ENCODE assay signal across 8 cellular contexts in genomic region chr21:36990508-36991205, GRCh38. TPM values are rescaled to one million over a fixed set of nuclear protein-coding genes. Genes with fewer than 3 reads are reported as not detected.
A peak's percentile ranks its signal among the peaks of the same experiment; 100 is the strongest.
DNase-seq lines count a peak whose midpoint lies in the region; ATAC-seq and TF ChIP-seq lines count a peak whose summit lies in the region.

No MANE protein-coding gene starts in this region.

- H3K36me3 ChIP-seq in GM23248 (ENCODE audit: low read depth) (no peaks in the 10 kb centered on the region), RWPE2 (ENCODE audit: low read depth) (no peaks in the 10 kb centered on the region), fibroblast of lung (ENCODE audit: control insufficient read depth, insufficient read depth, low read length) (no peaks in the 10 kb centered on the region), sigmoid colon (no peaks in the 10 kb centered on the region)

- H3K4me3 ChIP-seq in GM23248 (peak overlapping the region; percentile 68), RWPE2 (ENCODE audit: severe bottlenecking) (peak overlapping the region; percentile 51), fibroblast of lung (replicated peaks in 1 of 4; ENCODE audit: control extremely low read depth in 1 of 4, insufficient read depth in 1 of 4, low read depth in 3 of 4, low read length in 4 of 4) (peak overlapping the region; percentile 32 to 67 (median 41)), sigmoid colon (peak overlapping the region; percentile 53 to 60 (median 58))

- ATAC-seq in RWPE2 (ENCODE audit: low read depth) (no peak), HG03097 (IDR thresholded peaks at IDR 0.05; ENCODE audit: low FRiP score, unreplicated experiment) (no peak)

- H3K4me2 ChIP-seq in GM23248 (ENCODE audit: unreplicated experiment) (no peak overlapping the region), fibroblast of lung (ENCODE audit: extremely low read depth, insufficient read depth, low read length) (peak overlapping the region; percentile 69)

- TF ChIP-seq CTCF in RWPE2 (IDR thresholded peaks at IDR 0.05; ENCODE audit: poor library complexity, severe bottlenecking) = no peak
- no peak for TF ChIP-seq CTCF in fibroblast of lung (conservative IDR thresholded peaks at IDR 0.05 in 1 of 2, IDR thresholded peaks at IDR 0.05 in 1 of 2; ENCODE audit: low read depth in 1 of 2, low read length in 2 of 2)
- TF ChIP-seq CTCF in sigmoid colon (IDR thresholded peaks at IDR 0.05) = no peak

- DNase-seq in GM23248 = no peak
- DNase-seq in RWPE2 (ENCODE audit: low spot score) = no peak
- DNase-seq in fibroblast of lung (ENCODE audit: low read depth in 2 of 2) = no peak
- DNase-seq in sigmoid colon = no peak
- DNase-seq in RKO (ENCODE audit: low spot score) = no peak
- no peak for DNase-seq in AG20443 (ENCODE audit: low spot score)
- no peak for DNase-seq in GM19238 (ENCODE audit: insufficient read length, low spot score)

- H3K27ac ChIP-seq in GM23248 (no peak overlapping the region), RWPE2 (ENCODE audit: poor library complexity, severe bottlenecking) (peak overlapping the region; percentile 63), fibroblast of lung (ENCODE audit: insufficient read depth, low read length) (peak overlapping the region; percentile 63), sigmoid colon (peak overlapping the region; percentile 86 to 92 (median 88))

- peak overlapping the region; percentile 79 for H3K9ac ChIP-seq in GM23248
- no peak overlapping the region for H3K9ac ChIP-seq in fibroblast of lung (ENCODE audit: insufficient read depth, low read length)

- H4K20me1 ChIP-seq in GM23248 (ENCODE audit: insufficient read depth) (no peaks in the 10 kb centered on the region), fibroblast of lung (ENCODE audit: control insufficient read depth, extremely low read depth, insufficient read depth, low read length) (no peaks in the 10 kb centered on the region)

- no peak for TF ChIP-seq EP300 in sigmoid colon (IDR thresholded peaks at IDR 0.05)

- intact Hi-C loops in sigmoid colon (cut with DNase I) = loop anchor here (1.0 to 5.0 kb wide), 3 partner anchors 24 to 82 kb away; partner anchors contain the start of genes HLCS, PIGP and TTC3

- peaks cover 20% of the 10 kb centered on the region for H3F3A ChIP-seq in GM23248 (ENCODE audit: insufficient read depth)

- TF ChIP-seq POLR2A in sigmoid colon (IDR thresholded peaks at IDR 0.05) = no peak

- H3K9me3 ChIP-seq in GM23248 (ENCODE audit: low read depth) (no peaks in the 10 kb centered on the region), RWPE2 (ENCODE audit: severe bottlenecking) (no peaks in the 10 kb centered on the region), fibroblast of lung (ENCODE audit: control insufficient read depth, insufficient read depth, low read depth, low read length) (no peaks in the 10 kb centered on the region), sigmoid colon (no peaks in the 10 kb centered on the region)

- H2AFZ ChIP-seq in GM23248 = peak overlapping the region; percentile 91
- peak overlapping the region; percentile 93 for H2AFZ ChIP-seq in fibroblast of lung (ENCODE audit: low read length)

- H3K9me2 ChIP-seq in GM23248 (ENCODE audit: insufficient read depth) = no peaks in the 10 kb centered on the region

- H3K27me3 ChIP-seq in GM23248 (replicated peaks; ENCODE audit: insufficient read depth) = no peaks in the 10 kb centered on the region
- H3K27me3 ChIP-seq in RWPE2 (ENCODE audit: insufficient read depth, poor library complexity, severe bottlenecking) = no peaks in the 10 kb centered on the region
- H3K27me3 ChIP-seq in fibroblast of lung (ENCODE audit: control insufficient read depth, insufficient read depth, low read length) = no peaks in the 10 kb centered on the region
- H3K27me3 ChIP-seq in sigmoid colon = peaks cover 0 to 13% (median 7%) of the 10 kb centered on the region in 3 donors

- peaks cover 7% of the 10 kb centered on the region for H3K4me1 ChIP-seq in GM23248 (ENCODE audit: insufficient read depth)
- H3K4me1 ChIP-seq in RWPE2 (ENCODE audit: insufficient read depth, poor library complexity, severe bottlenecking) = peaks cover 5% of the 10 kb centered on the region
- H3K4me1 ChIP-seq in fibroblast of lung (ENCODE audit: control insufficient read depth, extremely low read depth, insufficient read depth, low read length) = no peaks in the 10 kb centered on the region
- peaks cover 0 to 9% (median 0%) of the 10 kb centered on the region in 4 donors for H3K4me1 ChIP-seq in sigmoid colon

- H3K79me2 ChIP-seq in GM23248 (ENCODE audit: insufficient read depth) = no peaks in the 10 kb centered on the region
- no peaks in the 10 kb centered on the region for H3K79me2 ChIP-seq in fibroblast of lung (ENCODE audit: control insufficient read depth, insufficient read depth, low read length)

- 74 to 76% methylated on average over 21 of the region's 21 CpGs for WGBS in GM23248 (ENCODE audit: low coverage in 1 of 2, low lambda C conversion rate in 2 of 2, missing lambda C conversion rate in 2 of 2), 2 experiments
- WGBS in sigmoid colon, 2 donors = 66 to 78% methylated on average over 21 of the region's 21 CpGs

- in situ Hi-C loops in GM23248 (cut with MboI) = no loop called here

RNA-seq across cellular contexts. Expression of gene RIPPLY3, which starts 15.8 kb away (rescaled TPM):
- not detected in 2 replicates for total RNA-seq in GM23248 (2014; rRNA removed; shearing (Covaris generic))
- polyA plus RNA-seq in GM23248 (2016; fragmentation: Nextera tagmentation; extraction: Ambion mirVana) (not detected in 2 replicates), fibroblast of lung (0.03 TPM in 1 of 2 replicates, not detected in the other), sigmoid colon (under 1 TPM in 1 of 3 donors, not detected in 2; 0.12 TPM)
- total RNA-seq in fibroblast of lung (not detected in 2 replicates), sigmoid colon (not detected)
- polyA plus RNA-seq in fibroblast of lung (2012) = not detected in 2 replicates
- polyA minus RNA-seq in fibroblast of lung (ENCODE audit: low replicate concordance) = not detected in 2 replicates

RNA-seq across cellular contexts. Expression of gene HLCS, which starts 24.2 kb away (rescaled TPM):
- 33.4 and 42.5 TPM in 2 replicates for total RNA-seq in GM23248 (2014; rRNA removed; shearing (Covaris generic))
- polyA plus RNA-seq in GM23248 (2016; fragmentation: Nextera tagmentation; extraction: Ambion mirVana) (21.4 and 21.9 TPM in 2 replicates), fibroblast of lung (17.3 and 23.1 TPM in 2 replicates), sigmoid colon (1 to 10 TPM; 3.0 to 5.4 (median 3.5) TPM)
- total RNA-seq in fibroblast of lung (31.3 and 40.0 TPM in 2 replicates), sigmoid colon (10 to 100 TPM; 12.5 to 26.0 (median 15.6) TPM)
- 13.9 and 20.4 TPM in 2 replicates for polyA plus RNA-seq in fibroblast of lung (2012)
- 16.9 and 35.3 TPM in 2 replicates for polyA minus RNA-seq in fibroblast of lung (ENCODE audit: low replicate concordance)
